25 cellular contexts compared by ENCODE assay signal in the genomic region with DNA sequence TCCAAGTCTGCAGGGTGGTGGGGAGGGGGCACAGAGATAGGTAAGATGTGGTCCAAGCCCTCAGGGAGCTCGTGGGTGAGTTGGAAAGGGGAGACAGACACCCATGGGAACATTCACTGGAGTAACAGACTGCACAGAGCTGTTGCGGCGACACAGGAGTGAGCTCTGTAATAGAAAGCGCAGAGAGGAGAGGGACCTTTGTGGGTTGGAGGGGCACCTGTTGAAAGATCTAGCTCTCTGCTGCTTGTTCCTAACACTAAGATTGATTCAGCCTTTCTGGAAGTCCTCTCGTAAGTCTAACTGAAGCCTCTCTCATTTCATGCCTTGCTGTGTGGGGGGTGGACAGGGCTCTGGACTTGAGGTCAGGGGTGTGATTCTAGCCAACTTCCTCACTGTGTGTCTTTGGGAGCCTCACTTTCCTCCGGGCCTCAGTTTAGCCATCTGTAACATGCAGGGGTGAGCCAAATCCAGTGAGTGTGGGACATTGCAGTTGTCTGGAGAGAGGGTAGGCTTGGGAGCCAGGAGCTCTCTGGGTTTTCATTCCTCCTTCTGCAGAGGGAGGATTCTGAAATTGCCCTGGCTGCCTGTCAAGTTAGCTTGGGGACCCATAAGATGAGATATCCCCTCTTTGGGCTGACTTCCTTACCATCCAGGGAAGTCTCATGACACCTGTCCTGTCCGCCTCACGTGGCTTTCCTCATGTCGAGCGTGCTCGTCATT. TPM values are rescaled to one million over a fixed set of nuclear protein-coding genes. Genes with fewer than 3 reads are reported as not detected.
A peak's percentile ranks its signal among the peaks of the same experiment; 100 is the strongest.
DNase-seq lines count a peak whose midpoint lies in the region; ATAC-seq, FAIRE-seq and TF ChIP-seq lines count a peak whose summit lies in the region.
"Had no signal": no experiment of that assay in that cellular context is flagged by ENCODE, and none has a peak within 500 bp of the region (broad histone marks: within the 10 kb centered on the region; RNA-seq: fewer than 3 reads in every experiment).

No MANE protein-coding gene starts in this region.

- TF ChIP-seq CTCF in left ventricle myocardium inferior (IDR thresholded peaks at IDR 0.05; ENCODE audit: borderline replicate concordance) (no peak), astrocyte (IDR thresholded peaks at IDR 0.05; ENCODE audit: insufficient read depth, low read depth, low read length) (no peak), nephron (IDR thresholded peaks at IDR 0.05; ENCODE audit: unreplicated experiment in 3 of 3) (no peak), transverse colon (IDR thresholded peaks at IDR 0.05) (no peak), HFFc6 (IDR thresholded peaks at IDR 0.05) (no peak)

- H3K4me2 ChIP-seq in astrocyte (ENCODE audit: low read length) = no peak overlapping the region

- H3K27me3 ChIP-seq in left ventricle myocardium inferior (ENCODE audit: low read depth) (peaks cover 13% of the 10 kb centered on the region), astrocyte (ENCODE audit: insufficient read depth, low read length) (no peaks in the 10 kb centered on the region), transverse colon (no peaks in the 10 kb centered on the region)
- H3K27me3 ChIP-seq: foreskin keratinocyte, testis had no signal

- intact Hi-C loops in left ventricle myocardium inferior (cut with micrococcal nuclease) = no loop called here
- intact Hi-C loops in left ventricle myocardium superior (cut with micrococcal nuclease) = no loop called here
- intact Hi-C loops in transverse colon (cut with DNase I; ENCODE audit: low total_unique reads) = loop anchor here (5.0 kb wide), 1 partner anchor 36 kb away; no protein-coding TSS in a partner anchor

- H3K4me3 Mint-ChIP-seq in astrocyte (ENCODE audit: unreplicated experiment) = no peak overlapping the region
- H3K4me3 Mint-ChIP-seq in nephron = peak overlapping the region in 1 of 3 experiments; percentile 9
- H3K4me3 Mint-ChIP-seq in HFFc6 = no peak overlapping the region
- H3K4me3 Mint-ChIP-seq: activated T-helper 17 cell treated with anti-CD3 and anti-CD28 coated beads, Interleukin-2, amount 50 U/mL, for 72 hours; stimulated activated naive B cell treated with anti-CD40 and anti-IgM and Interleukin-4, amounts not matched to agents 10 μg/mL and 1 μg/mL and 100 μg/mL, for 72 hours had no signal

- H2AFZ ChIP-seq in astrocyte (ENCODE audit: low read depth, low read length) = no peak overlapping the region

- H3K9ac ChIP-seq in astrocyte (ENCODE audit: low read length) = no peak overlapping the region

- H3K79me2 ChIP-seq in astrocyte (ENCODE audit: insufficient read depth, low read length) = no peaks in the 10 kb centered on the region

- H3K36me3 ChIP-seq in left ventricle myocardium inferior (no peaks in the 10 kb centered on the region), astrocyte (ENCODE audit: insufficient read depth, low read length) (no peaks in the 10 kb centered on the region), transverse colon (no peaks in the 10 kb centered on the region)
- H3K36me3 ChIP-seq: spleen had no signal

- H3K36me3 Mint-ChIP-seq in astrocyte (ENCODE audit: low read depth, unreplicated experiment) (no peaks in the 10 kb centered on the region), nephron (ENCODE audit: low read depth) (no peaks in the 10 kb centered on the region), HFFc6 (ENCODE audit: low read depth) (no peaks in the 10 kb centered on the region)
- H3K36me3 Mint-ChIP-seq: stimulated activated naive B cell treated with anti-CD40 and anti-IgM and Interleukin-4, amounts not matched to agents 10 μg/mL and 1 μg/mL and 100 μg/mL, for 72 hours had no signal

- WGBS in transverse colon (ENCODE audit: low coverage in 1 of 2), 2 donors = 89% methylated on average over 11 of the region's 11 CpGs; no CpG with 5 or more reads in 1 of the 2 donors

- FAIRE-seq in astrocyte (lab: Jason Lieb, UNC) = no peak
- FAIRE-seq: H54 had no signal

- H3K4me1 Mint-ChIP-seq in astrocyte (ENCODE audit: low read depth, unreplicated experiment) (peaks cover 22% of the 10 kb centered on the region), nephron (peaks cover 75% of the 10 kb centered on the region), HFFc6 (ENCODE audit: low read depth) (peaks cover 32% of the 10 kb centered on the region)

- H3K27ac ChIP-seq in left ventricle myocardium inferior (replicated peaks) (peak overlapping the region; percentile 85), astrocyte (ENCODE audit: low read depth, low read length) (no peak overlapping the region), transverse colon (peak overlapping the region in 3 of 4 donors; percentile 67 to 87 (median 73))
- H3K27ac ChIP-seq: foreskin keratinocyte, spleen had no signal

- peaks cover 53% of the 10 kb centered on the region for H3K4me1 ChIP-seq in left ventricle myocardium inferior
- peaks cover 27% of the 10 kb centered on the region for H3K4me1 ChIP-seq in astrocyte (ENCODE audit: insufficient read depth, low read length)
- H3K4me1 ChIP-seq in transverse colon = peaks cover 14 to 46% (median 34%) of the 10 kb centered on the region in 4 donors

- H3K27me3 Mint-ChIP-seq in astrocyte (ENCODE audit: low read depth, unreplicated experiment) = peaks cover 15% of the 10 kb centered on the region
- H3K27me3 Mint-ChIP-seq in nephron (ENCODE audit: low read depth) = peaks cover 6% of the 10 kb centered on the region
- no peaks in the 10 kb centered on the region; the same call in none of the 2 replicates for H3K27me3 Mint-ChIP-seq in HFFc6 (ENCODE audit: insufficient read depth)
- H3K27me3 Mint-ChIP-seq: activated T-helper 17 cell treated with anti-CD3 and anti-CD28 coated beads, Interleukin-2, amount 50 U/mL, for 72 hours had no signal

- no peaks in the 10 kb centered on the region for H4K20me1 ChIP-seq in astrocyte (ENCODE audit: insufficient read depth, low read length)

- H3K9me3 ChIP-seq in left ventricle myocardium inferior (replicated peaks) (no peaks in the 10 kb centered on the region), astrocyte (ENCODE audit: insufficient read depth, low read depth, low read length) (no peaks in the 10 kb centered on the region), transverse colon (no peaks in the 10 kb centered on the region)
- H3K9me3 ChIP-seq: mucosa of descending colon, spleen, testis had no signal

- no peak for TF ChIP-seq EP300 in transverse colon (IDR thresholded peaks at IDR 0.05; ENCODE audit: low read depth)

- in situ Hi-C loops in transverse colon (cut with MboI; ENCODE audit: low pct_ligation_motif_present in 1 of 4, low pct_unique_long_range_greater_than_20kb in 1 of 4, low sequenced_read_pairs in 3 of 4) = no loop called here

- H3K9me3 Mint-ChIP-seq in astrocyte (ENCODE audit: unreplicated experiment) (peaks cover 1% of the 10 kb centered on the region), nephron (no peaks in the 10 kb centered on the region), HFFc6 (no peaks in the 10 kb centered on the region)
- H3K9me3 Mint-ChIP-seq: activated T-helper 17 cell treated with anti-CD3 and anti-CD28 coated beads, Interleukin-2, amount 50 U/mL, for 72 hours; stimulated activated naive B cell treated with anti-CD40 and anti-IgM and Interleukin-4, amounts not matched to agents 10 μg/mL and 1 μg/mL and 100 μg/mL, for 72 hours had no signal

- ATAC-seq in left ventricle myocardium superior (no peak), left lobe of liver (no peak)
- ATAC-seq: activated T-helper 17 cell treated with anti-CD3 and anti-CD28 coated beads, Interleukin-2, amount 50 U/mL, for 72 hours; foreskin keratinocyte; mucosa of descending colon; stimulated activated naive B cell treated with anti-CD40 and anti-IgM and Interleukin-4, amounts not matched to agents 10 μg/mL and 1 μg/mL and 100 μg/mL, for 72 hours had no signal

- H3K27ac Mint-ChIP-seq in astrocyte (ENCODE audit: unreplicated experiment) (peak overlapping the region; percentile 41), nephron (peak overlapping the region; percentile 51 to 94 (median 89)), HFFc6 (no peak overlapping the region; the same call in 1 of the 2 replicates)
- H3K27ac Mint-ChIP-seq: activated T-helper 17 cell treated with anti-CD3 and anti-CD28 coated beads, Interleukin-2, amount 50 U/mL, for 72 hours; stimulated activated naive B cell treated with anti-CD40 and anti-IgM and Interleukin-4, amounts not matched to agents 10 μg/mL and 1 μg/mL and 100 μg/mL, for 72 hours had no signal

- no peak for TF ChIP-seq POLR2A in transverse colon (IDR thresholded peaks at IDR 0.05)

- DNase-seq in left ventricle myocardium inferior (no peak), left ventricle myocardium superior (no peak), astrocyte (ENCODE audit: low read depth) (no peak), transverse colon (no peak), HFFc6 (no peak), left lobe of liver (ENCODE audit: low spot score) (no peak), NCI-H2227 (lab: John Stamatoyannopoulos, UW; ENCODE audit: unreplicated experiment) (no peak)
- DNase-seq: activated CD4-positive, alpha-beta T cell treated with anti-CD3 and anti-CD28 coated beads, Interleukin-2, amount 50 U/mL, for 4 hours; activated CD8-positive, alpha-beta memory T cell treated with anti-CD3 and anti-CD28 coated beads, Interleukin-2, amount 50 U/mL, for 48 hours; COR-L47; effector memory CD4-positive, alpha-beta T cell; hypothalamus; mucosa of descending colon; NCI-H2029 treated with DMSO at 0.1 percent for 48 hours; SHP77; spleen; stimulated activated CD4-positive, alpha-beta T cell treated with anti-CD3 and anti-CD28 coated beads, Interleukin-4, amount 100 ng/mL, for 1 hour; stimulated activated naive B cell treated with anti-CD40 and anti-IgM and Interleukin-4, amounts not matched to agents 10 μg/mL and 1 μg/mL and 100 μg/mL, for 72 hours; T-helper 9 cell; testis had no signal

- no peak overlapping the region for H3K4me3 ChIP-seq in left ventricle myocardium inferior
- no peak overlapping the region for H3K4me3 ChIP-seq in astrocyte (ENCODE audit: insufficient read depth, low read depth, low read length)
- no peak overlapping the region for H3K4me3 ChIP-seq in transverse colon
- H3K4me3 ChIP-seq: mucosa of descending colon, spleen, testis had no signal

RNA-seq across cellular contexts. Expression of a gene that starts 2.0 kb away (rescaled TPM):
- total RNA-seq in left ventricle myocardium inferior (64.8 TPM), left ventricle myocardium superior (48.9 TPM), astrocyte (1.5 and 2.7 TPM in 2 replicates), transverse colon (10 to 100 TPM; 70.6 to 79.7 (median 75.3) TPM), left lobe of liver (1.5 TPM)
- 1 to 10 TPM; 2.9 to 4.8 (median 3.8) TPM for total RNA-seq in HFFc6 (2021; fragmentation: NEBNext Ultra II Directional; extraction: Animal tissue kit (Norgen Biotek cat#: 25700))
- total RNA-seq: OCI-LY7 had no signal
